Comparison of ENCODE assay signal across 1 cellular context in genomic region chr6:158826819-158827501, GRCh38.
TF ChIP-seq lines count a peak whose summit lies in the region.

No MANE protein-coding gene starts in this region.

TF ChIP-seq in SK-N-SH treated with all-trans-retinoic acid at 6 μM for 48 hours, 23 proteins besides CTCF, POLR2A, EP300 and RAD21 (continued from another document):
- TF ChIP-seq, protein P1, sequence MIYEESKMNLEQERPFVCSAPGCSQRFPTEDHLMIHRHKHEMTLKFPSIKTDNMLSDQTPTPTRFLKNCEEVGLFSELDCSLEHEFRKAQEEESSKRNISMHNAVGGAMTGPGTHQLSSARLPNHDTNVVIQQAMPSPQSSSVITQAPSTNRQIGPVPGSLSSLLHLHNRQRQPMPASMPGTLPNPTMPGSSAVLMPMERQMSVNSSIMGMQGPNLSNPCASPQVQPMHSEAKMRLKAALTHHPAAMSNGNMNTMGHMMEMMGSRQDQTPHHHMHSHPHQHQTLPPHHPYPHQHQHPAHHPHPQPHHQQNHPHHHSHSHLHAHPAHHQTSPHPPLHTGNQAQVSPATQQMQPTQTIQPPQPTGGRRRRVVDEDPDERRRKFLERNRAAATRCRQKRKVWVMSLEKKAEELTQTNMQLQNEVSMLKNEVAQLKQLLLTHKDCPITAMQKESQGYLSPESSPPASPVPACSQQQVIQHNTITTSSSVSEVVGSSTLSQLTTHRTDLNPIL (CRISPR knock-in tag; IDR thresholded peaks at IDR 0.05; ENCODE audit: low read depth): no peak
- TF ChIP-seq ARNTL (CRISPR knock-in tag; IDR thresholded peaks at IDR 0.05; ENCODE audit: borderline replicate concordance, low read depth) (no peak), ZNF8 (CRISPR knock-in tag; IDR thresholded peaks at IDR 0.05) (no peak), SNAI2 (CRISPR knock-in tag; IDR thresholded peaks at IDR 0.05) (no peak), OSR1 (CRISPR knock-in tag; IDR thresholded peaks at IDR 0.05) (no peak), ZNF565 (CRISPR knock-in tag; conservative IDR thresholded peaks at IDR 0.05; ENCODE audit: low read depth) (no peak), RARB (CRISPR knock-in tag; IDR thresholded peaks at IDR 0.05) (no peak), CSDC2 (CRISPR knock-in tag; IDR thresholded peaks at IDR 0.05) (no peak), ESRRG (CRISPR knock-in tag; IDR thresholded peaks at IDR 0.05) (no peak), ZFP30 (CRISPR knock-in tag; IDR thresholded peaks at IDR 0.05) (no peak), TCF4 (CRISPR knock-in tag; IDR thresholded peaks at IDR 0.05; ENCODE audit: borderline replicate concordance) (no peak), ZNF70 (CRISPR knock-in tag; IDR thresholded peaks at IDR 0.05) (no peak)
